In genomic region chr1:16153110-16153998, GRCh38 we compare ENCODE assay signal across 2 cellular contexts.
A peak's percentile ranks its signal among the peaks of the same experiment; 100 is the strongest.
TF ChIP-seq lines count a peak whose summit lies in the region.

No MANE protein-coding gene starts in this region.

TF ChIP-seq in HepG2, 621 proteins besides CTCF, POLR2A, EP300 and RAD21 (continues in another document):
- TF ChIP-seq KDM4B (CRISPR knock-in tag; IDR thresholded peaks at IDR 0.05): 0 out of 2 replicates have a peak, but pooled peaks have one; percentile 13
- TF ChIP-seq ZNF18 (CRISPR knock-in tag; IDR thresholded peaks at IDR 0.05; ENCODE audit: insufficient replicate concordance): peak; percentile 23
- TF ChIP-seq TAF15 (IDR thresholded peaks at IDR 0.05; ENCODE audit: low read depth, low read length, poor library complexity, severe bottlenecking): no peak
- peak; percentile 83 for TF ChIP-seq PITX1 (CRISPR knock-in tag; IDR thresholded peaks at IDR 0.05)
- no peak for TF ChIP-seq ZFP62 (CRISPR knock-in tag; IDR thresholded peaks at IDR 0.05)
- TF ChIP-seq MTERF4 (CRISPR knock-in tag; IDR thresholded peaks at IDR 0.05): 0 out of 2 replicates have a peak, but pooled peaks have one; percentile 1
- TF ChIP-seq POLR2G (IDR thresholded peaks at IDR 0.05; ENCODE audit: low read depth, low read length): peak; percentile 42
- TF ChIP-seq HNRNPL (IDR thresholded peaks at IDR 0.05; ENCODE audit: low read depth, low read length): 0 out of 2 replicates have a peak, but pooled peaks have one; percentile 51
- TF ChIP-seq ATAD3A (CRISPR knock-in tag; IDR thresholded peaks at IDR 0.05): no peak
- no peak for TF ChIP-seq HNF1A (IDR thresholded peaks at IDR 0.05; ENCODE audit: low read depth)
- peak; percentile 16; the same call in 1 of the 2 replicates for TF ChIP-seq HNF1A (CRISPR knock-in tag; IDR thresholded peaks at IDR 0.05; ENCODE audit: borderline replicate concordance)
- TF ChIP-seq ZMAT3 (CRISPR knock-in tag; conservative IDR thresholded peaks at IDR 0.05): 0 out of 2 replicates have a peak, but pooled peaks have one; percentile 11
- TF ChIP-seq PHF21A (CRISPR knock-in tag; IDR thresholded peaks at IDR 0.05): 0 out of 2 replicates have a peak, but pooled peaks have one; percentile 28
- no peak for TF ChIP-seq ZNF136 (CRISPR knock-in tag; IDR thresholded peaks at IDR 0.05; ENCODE audit: low read depth)
- peak; percentile 48; the same call in 1 of the 2 replicates for TF ChIP-seq ZNF501 (CRISPR knock-in tag; IDR thresholded peaks at IDR 0.05)
- TF ChIP-seq ZFX (CRISPR knock-in tag; IDR thresholded peaks at IDR 0.05; ENCODE audit: low read depth): peak; percentile 18
- peak; percentile 33 for TF ChIP-seq AGO2 (optimal IDR thresholded peaks at IDR 0.05; ENCODE audit: low read depth, low read length)
- TF ChIP-seq TAF1 (CRISPR knock-in tag; IDR thresholded peaks at IDR 0.05): peak; percentile 22; the same call in 1 of the 2 replicates
- 0 out of 2 replicates have a peak, but pooled peaks have one; percentile 23 for TF ChIP-seq ZNF746 (CRISPR knock-in tag; IDR thresholded peaks at IDR 0.05)
- TF ChIP-seq SAP130 (CRISPR knock-in tag; IDR thresholded peaks at IDR 0.05; ENCODE audit: low read depth): 0 out of 2 replicates have a peak, but pooled peaks have one; percentile 13
- no peak for TF ChIP-seq ZFP36L1 (CRISPR knock-in tag; IDR thresholded peaks at IDR 0.05)
- TF ChIP-seq FOSL2 (CRISPR knock-in tag; IDR thresholded peaks at IDR 0.05): 0 out of 2 replicates have a peak, but pooled peaks have one; percentile 9
- TF ChIP-seq ZNF558 (CRISPR knock-in tag; IDR thresholded peaks at IDR 0.05; ENCODE audit: borderline replicate concordance): 0 out of 2 replicates have a peak, but pooled peaks have one; percentile 70
- no peak for TF ChIP-seq ZNF816 (CRISPR knock-in tag; IDR thresholded peaks at IDR 0.05; ENCODE audit: borderline replicate concordance)
- TF ChIP-seq RFX1 (IDR thresholded peaks at IDR 0.05): no peak

TF ChIP-seq in HEK293T, 16 proteins besides CTCF, POLR2A, EP300 and RAD21:
- TF ChIP-seq FOXA1 (IDR thresholded peaks at IDR 0.05): no peak
- TF ChIP-seq LEF1 (IDR thresholded peaks at IDR 0.05; ENCODE audit: borderline replicate concordance): no peak
- TF ChIP-seq PKNOX1 (IDR thresholded peaks at IDR 0.05): no peak
- no peak for TF ChIP-seq SUZ12 (IDR thresholded peaks at IDR 0.05)
- TF ChIP-seq CTBP1 (IDR thresholded peaks at IDR 0.05; ENCODE audit: borderline replicate concordance): no peak
- no peak for TF ChIP-seq ZNF384 (IDR thresholded peaks at IDR 0.05)
- no peak for TF ChIP-seq BHLHE40 (IDR thresholded peaks at IDR 0.05; ENCODE audit: borderline replicate concordance)
- no peak for TF ChIP-seq HDGF (IDR thresholded peaks at IDR 0.05; ENCODE audit: borderline replicate concordance)
- no peak for TF ChIP-seq TARDBP (IDR thresholded peaks at IDR 0.05)
- TF ChIP-seq L3MBTL2 (conservative IDR thresholded peaks at IDR 0.05): no peak
- TF ChIP-seq SP1 (IDR thresholded peaks at IDR 0.05): no peak
- TF ChIP-seq ARNT (IDR thresholded peaks at IDR 0.05): no peak
- TF ChIP-seq FOXM1 (IDR thresholded peaks at IDR 0.05; ENCODE audit: borderline replicate concordance): no peak
